ENCODE assay signal across 15 cellular contexts in the genomic region with DNA sequence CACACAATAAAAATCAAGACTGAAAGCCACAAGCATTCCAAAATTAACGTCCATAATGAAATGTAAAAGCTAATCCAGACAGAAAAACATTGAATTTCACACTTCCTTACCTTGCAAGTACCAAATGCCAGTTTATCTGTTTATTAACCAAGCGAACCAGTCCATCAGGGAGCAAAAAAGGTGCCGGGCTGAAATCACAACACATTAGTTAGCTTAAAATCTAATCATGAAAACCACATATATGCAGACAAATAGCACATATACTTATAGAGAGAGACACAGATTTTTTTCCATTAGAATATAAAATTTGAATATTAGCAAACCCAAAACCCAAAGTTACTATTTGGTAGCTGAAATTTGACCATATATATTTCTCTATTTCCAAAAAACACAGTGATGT. TPM values are rescaled to one million over a fixed set of nuclear protein-coding genes. Genes with fewer than 3 reads are reported as not detected.
DNase-seq lines count a peak whose midpoint lies in the region; ATAC-seq and TF ChIP-seq lines count a peak whose summit lies in the region.
"Had no signal": no experiment of that assay in that cellular context is flagged by ENCODE, and none has a peak within 500 bp of the region (broad histone marks: within the 10 kb centered on the region; RNA-seq: fewer than 3 reads in every experiment).

No MANE protein-coding gene starts in this region.

- H3K4me3 Mint-ChIP-seq in activated T-cell treated with anti-CD3 and anti-CD28 coated beads, Interleukin-2, amount 50 U/mL, for 72 hours = no peak overlapping the region
- no peak overlapping the region for H3K4me3 Mint-ChIP-seq in activated T-cell treated with anti-CD3 and anti-CD28 coated beads, Interleukin-2, amount 50 U/mL, for 4 hours
- no peak overlapping the region for H3K4me3 Mint-ChIP-seq in chondrocyte (ENCODE audit: unreplicated experiment)
- H3K4me3 Mint-ChIP-seq in nephron progenitor cell = no peak overlapping the region
- H3K4me3 Mint-ChIP-seq: CD14-positive monocyte; CD4-positive, alpha-beta memory T cell; H9 had no signal

- H3K4me1 Mint-ChIP-seq in activated T-cell treated with anti-CD3 and anti-CD28 coated beads, Interleukin-2, amount 50 U/mL, for 72 hours (ENCODE audit: low read depth) = peaks cover 17% of the 10 kb centered on the region
- H3K4me1 Mint-ChIP-seq in activated T-cell treated with anti-CD3 and anti-CD28 coated beads, Interleukin-2, amount 50 U/mL, for 4 hours (ENCODE audit: low read depth) = peaks cover 6% of the 10 kb centered on the region
- H3K4me1 Mint-ChIP-seq in chondrocyte (ENCODE audit: low read depth) (peaks cover 17% of the 10 kb centered on the region), nephron progenitor cell (peaks cover 28% of the 10 kb centered on the region)
- H3K4me1 Mint-ChIP-seq: H9 had no signal

- no peaks in the 10 kb centered on the region for H3K27me3 Mint-ChIP-seq in activated T-cell treated with anti-CD3 and anti-CD28 coated beads, Interleukin-2, amount 50 U/mL, for 72 hours (ENCODE audit: low read depth)
- H3K27me3 Mint-ChIP-seq in activated T-cell treated with anti-CD3 and anti-CD28 coated beads, Interleukin-2, amount 50 U/mL, for 4 hours (ENCODE audit: low read depth) = no peaks in the 10 kb centered on the region
- H3K27me3 Mint-ChIP-seq in chondrocyte (ENCODE audit: low read depth) (no peaks in the 10 kb centered on the region), nephron progenitor cell (ENCODE audit: low read depth, poor library complexity) (no peaks in the 10 kb centered on the region)
- H3K27me3 Mint-ChIP-seq: CD4-positive, alpha-beta memory T cell had no signal

- H3K36me3 Mint-ChIP-seq in activated T-cell treated with anti-CD3 and anti-CD28 coated beads, Interleukin-2, amount 50 U/mL, for 72 hours (ENCODE audit: insufficient read depth in 2 of 2) = peaks cover 0 to 9% of the 10 kb centered on the region in 2 donors
- H3K36me3 Mint-ChIP-seq in activated T-cell treated with anti-CD3 and anti-CD28 coated beads, Interleukin-2, amount 50 U/mL, for 4 hours (ENCODE audit: insufficient read depth) = peaks cover 23% of the 10 kb centered on the region
- H3K36me3 Mint-ChIP-seq in chondrocyte (ENCODE audit: low read depth) (peaks cover 15% of the 10 kb centered on the region), nephron progenitor cell (ENCODE audit: low read depth) (peaks cover 51% of the 10 kb centered on the region)

- ATAC-seq in activated T-cell treated with anti-CD3 and anti-CD28 coated beads, Interleukin-2, amount 50 U/mL, for 72 hours (replicated peaks in 1 of 2) = no peak
- ATAC-seq in activated T-cell treated with anti-CD3 and anti-CD28 coated beads, Interleukin-2, amount 50 U/mL, for 4 hours = no peak
- no peak for ATAC-seq in HG03571 (IDR thresholded peaks at IDR 0.05; ENCODE audit: unreplicated experiment)
- ATAC-seq: A549 had no signal

- no peak for TF ChIP-seq CTCF in chondrocyte (IDR thresholded peaks at IDR 0.05)
- no peak for TF ChIP-seq CTCF in nephron progenitor cell (IDR thresholded peaks at IDR 0.05)

- H3K27ac Mint-ChIP-seq in activated T-cell treated with anti-CD3 and anti-CD28 coated beads, Interleukin-2, amount 50 U/mL, for 72 hours = peak overlapping the region; percentile 35
- peak overlapping the region; percentile 84 for H3K27ac Mint-ChIP-seq in chondrocyte (ENCODE audit: unreplicated experiment)
- H3K27ac Mint-ChIP-seq in nephron progenitor cell = peak overlapping the region; percentile 85
- H3K27ac Mint-ChIP-seq: H9 had no signal

- H3K9me3 Mint-ChIP-seq in activated T-cell treated with anti-CD3 and anti-CD28 coated beads, Interleukin-2, amount 50 U/mL, for 72 hours = no peaks in the 10 kb centered on the region
- no peaks in the 10 kb centered on the region for H3K9me3 Mint-ChIP-seq in activated T-cell treated with anti-CD3 and anti-CD28 coated beads, Interleukin-2, amount 50 U/mL, for 4 hours
- H3K9me3 Mint-ChIP-seq in chondrocyte (ENCODE audit: low read depth) = no peaks in the 10 kb centered on the region
- H3K9me3 Mint-ChIP-seq in nephron progenitor cell = no peaks in the 10 kb centered on the region
- H3K9me3 Mint-ChIP-seq: CD14-positive monocyte; CD4-positive, alpha-beta memory T cell; H9 had no signal

- DNase-seq in activated T-cell treated with anti-CD3 and anti-CD28 coated beads, Interleukin-2, amount 50 U/mL, for 72 hours = no peak
- DNase-seq in activated T-cell treated with anti-CD3 and anti-CD28 coated beads, Interleukin-2, amount 50 U/mL, for 4 hours = no peak
- DNase-seq in SK-N-DZ (ENCODE audit: low spot score) (peak; percentile 90), chondrocyte (ENCODE audit: low spot score) (no peak), nephron progenitor cell (no peak), amniotic stem cell (lab: John Stamatoyannopoulos, UW) (no peak), NCI-H69 (lab: John Stamatoyannopoulos, UW) (no peak)
- DNase-seq: Calu3; CD4-positive, alpha-beta memory T cell; DMS79 treated with DMSO at 0.1 percent for 48 hours; GF-D8; H9 had no signal

RNA-seq across cellular contexts. Expression of gene NBAS, which starts 7.2 kb away (rescaled TPM):
- total RNA-seq in activated T-cell treated with anti-CD3 and anti-CD28 coated beads, Interleukin-2, amount 50 U/mL, for 72 hours = 10 to 100 TPM; 45.9 to 50.8 TPM
- total RNA-seq in activated T-cell treated with anti-CD3 and anti-CD28 coated beads, Interleukin-2, amount 50 U/mL, for 4 hours = 10 to 100 TPM; 28.5 to 30.4 (median 29.7) TPM
- 171 and 202 TPM in 2 replicates for polyA plus RNA-seq in SK-N-DZ (2014; cell fraction: cytosol; rRNA removed)
- 123 and 132 TPM in 2 replicates for polyA plus RNA-seq in SK-N-DZ (2014; cell fraction: nucleus; rRNA removed)
- 42.6 to 66.5 TPM (median 47.6 TPM) in 3 replicates for total RNA-seq in chondrocyte

RNA-seq across cellular contexts. Expression of gene DDX1, which starts 37.7 kb away (rescaled TPM):
- total RNA-seq in activated T-cell treated with anti-CD3 and anti-CD28 coated beads, Interleukin-2, amount 50 U/mL, for 72 hours = 10 to 100 TPM; 55.8 to 56.0 TPM
- 100 to 1,000 TPM; 121 to 174 (median 128) TPM for total RNA-seq in activated T-cell treated with anti-CD3 and anti-CD28 coated beads, Interleukin-2, amount 50 U/mL, for 4 hours
- 5,002 and 5,638 TPM in 2 replicates for polyA plus RNA-seq in SK-N-DZ (2014; cell fraction: cytosol; rRNA removed)
- 4,616 and 5,818 TPM in 2 replicates for polyA plus RNA-seq in SK-N-DZ (2014; cell fraction: nucleus; rRNA removed)
- 82.2 to 103 TPM (median 89.9 TPM) in 3 replicates for total RNA-seq in chondrocyte

Comparison
In these comparisons a context has a peak if more than half of its experiments do, and no peak if none do; other contexts are left out.
1. H3K27ac Mint-ChIP-seq: peak in every context shown above with its lines; median percentile 85 in nephron progenitor cell; 84 in chondrocyte; 35 in activated T-cell treated with anti-CD3 and anti-CD28 coated beads, Interleukin-2, amount 50 U/mL, for 72 hours.